19 cellular contexts compared by ENCODE assay signal in the genomic region with DNA sequence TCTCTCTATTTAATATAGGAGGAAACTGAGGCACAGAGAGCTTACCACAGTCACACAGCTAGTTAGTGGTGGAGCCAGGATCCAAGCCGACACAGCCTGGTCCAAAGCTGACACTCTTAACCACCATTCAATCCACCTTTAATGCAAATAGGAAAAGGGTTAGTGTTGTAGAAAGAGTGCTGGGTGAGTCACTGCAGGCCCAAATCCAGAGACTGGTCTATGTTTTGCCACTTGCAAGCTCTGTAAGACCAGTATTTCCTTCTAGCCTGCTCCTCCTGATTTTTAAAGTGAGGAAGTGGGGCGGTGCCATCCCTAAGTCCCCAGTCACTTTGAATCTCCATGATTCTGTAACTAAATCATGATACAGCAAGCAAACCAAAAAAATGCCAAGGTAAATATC.
DNase-seq lines count a peak whose midpoint lies in the region; ATAC-seq and TF ChIP-seq lines count a peak whose summit lies in the region.
"Had no signal": no experiment of that assay in that cellular context is flagged by ENCODE, and none has a peak within 500 bp of the region (broad histone marks: within the 10 kb centered on the region; RNA-seq: fewer than 3 reads in every experiment).

No MANE protein-coding gene starts in this region.

- TF ChIP-seq CTCF in lung (IDR thresholded peaks at IDR 0.05; ENCODE audit: control extremely low read depth, extremely low read depth) = no peak
- no peak for TF ChIP-seq CTCF in right lobe of liver (IDR thresholded peaks at IDR 0.05)

- no peak overlapping the region for H3K27ac ChIP-seq in lung (ENCODE audit: low read depth in 1 of 2, low read length in 1 of 2)
- no peak overlapping the region for H3K27ac ChIP-seq in right lobe of liver
- H3K27ac ChIP-seq: A549; BLaER1 treated with 17β-estradiol and CSF1 and Interleukin-3, amounts not matched to agents 10 nM and 100 nM; GM23248; KMS-11 had no signal

- DNase-seq in HT-29 (ENCODE audit: low spot score) (peak; percentile 9), adipocyte (ENCODE audit: low read depth) (peak; percentile 8), lung (ENCODE audit: low spot score) (no peak), 8988T (no peak), right lobe of liver (no peak), foreskin melanocyte (no peak), NCI-H510A (lab: John Stamatoyannopoulos, UW) (no peak)
- DNase-seq: CD8-positive, alpha-beta memory T cell; DMS79 treated with DMSO at 0.1 percent for 48 hours; GM23248; NCI-H1092; NCI-H2081 treated with DMSO at 0.1 percent for 48 hours; NCI-H526; SHP77 had no signal

- 75 to 95% methylated on average over 2 of the region's 2 CpGs for WGBS in lung, 2 donors
- 89% methylated on average over 2 of the region's 2 CpGs for WGBS in right lobe of liver (ENCODE audit: insufficient coverage, low coverage, low lambda C conversion rate, missing lambda C conversion rate)

- TF ChIP-seq POLR2A in right lobe of liver (IDR thresholded peaks at IDR 0.05) = no peak

- no peaks in the 10 kb centered on the region for H3K27me3 ChIP-seq in adipocyte (replicated peaks; ENCODE audit: control insufficient read depth, insufficient read depth, low read length)
- no peaks in the 10 kb centered on the region for H3K27me3 ChIP-seq in lung (ENCODE audit: control insufficient read depth, insufficient read depth)
- H3K27me3 ChIP-seq in right lobe of liver = no peaks in the 10 kb centered on the region
- H3K27me3 ChIP-seq: BLaER1 treated with 17β-estradiol and CSF1 and Interleukin-3, amounts not matched to agents 10 nM and 100 nM had no signal

- no peak overlapping the region for H3K4me3 ChIP-seq in adipocyte (ENCODE audit: low read length)
- no peak overlapping the region for H3K4me3 ChIP-seq in lung
- H3K4me3 ChIP-seq in right lobe of liver = no peak overlapping the region
- H3K4me3 ChIP-seq: A549; BLaER1 treated with 17β-estradiol and CSF1 and Interleukin-3, amounts not matched to agents 10 nM and 100 nM; GM23248 had no signal

- H3K4me1 ChIP-seq in adipocyte (ENCODE audit: control insufficient read depth, insufficient read depth, low read length) (peaks cover 6% of the 10 kb centered on the region), lung (ENCODE audit: control insufficient read depth in 2 of 2, insufficient read depth in 2 of 2, low read length in 2 of 2) (peaks cover 0 to 6% of the 10 kb centered on the region in 2 donors), right lobe of liver (no peaks in the 10 kb centered on the region)
- H3K4me1 ChIP-seq: A549; BLaER1 treated with 17β-estradiol and CSF1 and Interleukin-3, amounts not matched to agents 10 nM and 100 nM had no signal

- H3K9ac ChIP-seq in adipocyte (ENCODE audit: low read length) = no peak overlapping the region
- H3K9ac ChIP-seq: BLaER1 treated with 17β-estradiol and CSF1 and Interleukin-3, amounts not matched to agents 10 nM and 100 nM; GM23248; KMS-11 had no signal

- intact Hi-C loops in right lobe of liver (cut with DNase I) = no loop called here

- no peaks in the 10 kb centered on the region for H3K36me3 ChIP-seq in adipocyte (ENCODE audit: control insufficient read depth, insufficient read depth, low read length, severe bottlenecking)
- H3K36me3 ChIP-seq in lung (ENCODE audit: control insufficient read depth in 2 of 2, insufficient read depth in 2 of 2, low read length in 2 of 2) = no peaks in the 10 kb centered on the region
- no peaks in the 10 kb centered on the region for H3K36me3 ChIP-seq in right lobe of liver
- H3K36me3 ChIP-seq: BLaER1 treated with 17β-estradiol and CSF1 and Interleukin-3, amounts not matched to agents 10 nM and 100 nM had no signal

- ATAC-seq in esophagus mucosa (peak; percentile 92), lung (ENCODE audit: insufficient read depth, low FRiP score) (peak; percentile 56), right lobe of liver (no peak)
- ATAC-seq: A549, HepG2 had no signal

- no peaks in the 10 kb centered on the region for H3K9me3 ChIP-seq in adipocyte (ENCODE audit: control insufficient read depth, low read length)
- no peaks in the 10 kb centered on the region for H3K9me3 ChIP-seq in lung (ENCODE audit: control insufficient read depth in 2 of 2, insufficient read depth in 1 of 2, low read length in 1 of 2)
- H3K9me3 ChIP-seq in right lobe of liver = no peaks in the 10 kb centered on the region
- H3K9me3 ChIP-seq: A549 had no signal

Comparison
In these comparisons a context has a peak if more than half of its experiments do, and no peak if none do; other contexts are left out.
1. DNase-seq: peak in HT-29 (single experiment) and adipocyte (single experiment); none in lung (single experiment), 8988T (single experiment), right lobe of liver (0 of 3), foreskin melanocyte (single experiment) and NCI-H510A (single experiment).
2. ATAC-seq: peak in esophagus mucosa (single experiment) and lung (single experiment); none in right lobe of liver (0 of 4).